ENCODE assay signal across 9 cellular contexts in genomic region chr7:7969306-7970112, GRCh38. TPM values are rescaled to one million over a fixed set of nuclear protein-coding genes. Genes with fewer than 3 reads are reported as not detected.
DNase-seq lines count a peak whose midpoint lies in the region; ATAC-seq, FAIRE-seq and TF ChIP-seq lines count a peak whose summit lies in the region.
"Had no signal": no experiment of that assay in that cellular context is flagged by ENCODE, and none has a peak within 500 bp of the region (broad histone marks: within the 10 kb centered on the region; RNA-seq: fewer than 3 reads in every experiment).

No MANE protein-coding gene starts in this region.

- TF ChIP-seq CTCF in HepG2 (CRISPR knock-in tag; IDR thresholded peaks at IDR 0.05), result 0 out of 2 replicates have a peak, but pooled peaks have one; percentile 5

- H2AFZ ChIP-seq in HepG2 (ENCODE audit: low read length), result peak overlapping the region; percentile 11

- no peaks in the 10 kb centered on the region for H3K36me3 ChIP-seq in CD8-positive, alpha-beta memory T cell (ENCODE audit: insufficient read depth, low read length)
- H3K36me3 ChIP-seq in HepG2 (replicated peaks in 1 of 2; ENCODE audit: control insufficient read depth in 1 of 2, insufficient read depth in 2 of 2, low read length in 2 of 2), result no peaks in the 10 kb centered on the region

- H3K9me3 ChIP-seq in CD8-positive, alpha-beta memory T cell (ENCODE audit: low read length), result no peaks in the 10 kb centered on the region
- no peaks in the 10 kb centered on the region for H3K9me3 ChIP-seq in HepG2 (ENCODE audit: low read length)

- H3K4me1 ChIP-seq in CD8-positive, alpha-beta memory T cell (ENCODE audit: insufficient read depth, low read length), result peaks cover 40% of the 10 kb centered on the region
- H3K4me1 ChIP-seq in HepG2 (ENCODE audit: insufficient read depth, low read length), result peaks cover 31% of the 10 kb centered on the region

- FAIRE-seq in HepG2 (lab: Jason Lieb, UNC), result no peak
- FAIRE-seq: colon had no signal

- TF ChIP-seq RAD21 in HepG2 (CRISPR knock-in tag; IDR thresholded peaks at IDR 0.05), result no peak

- in situ Hi-C loops in HepG2 (cut with HindIII; ENCODE audit: extremely low pct_ligation_motif_present, low pct_unique_long_range_greater_than_20kb), result no loop called here

- peak overlapping the region in 4 of 8 donors; percentile 61 to 79 (median 64) for H3K27ac Mint-ChIP-seq in CD8-positive, alpha-beta memory T cell

- H4K20me1 ChIP-seq in HepG2 (ENCODE audit: insufficient read depth, low read length), result no peaks in the 10 kb centered on the region

- H3K9ac ChIP-seq in HepG2 (ENCODE audit: insufficient read depth, low read depth, low read length), result peak overlapping the region; percentile 65; the same call in 1 of the 2 replicates

- H3K9me3 Mint-ChIP-seq in CD8-positive, alpha-beta memory T cell, result no peaks in the 10 kb centered on the region

- peak overlapping the region; percentile 52 to 98 (median 92) for H3K4me3 Mint-ChIP-seq in CD8-positive, alpha-beta memory T cell

- intact Hi-C loops in HepG2 (cut with micrococcal nuclease; ENCODE audit: unreplicated experiment), result loop anchor here (1.0 kb wide), 1 partner anchor 67 kb away; no protein-coding TSS in a partner anchor

- peak overlapping the region; percentile 73 for H3K27ac ChIP-seq in CD8-positive, alpha-beta memory T cell (ENCODE audit: low read depth, low read length)
- H3K27ac ChIP-seq in cingulate gyrus (ENCODE audit: low read depth, low read length) (peak overlapping the region; percentile 94), HepG2 (ENCODE audit: extremely low read length, insufficient read depth, low read length) (peak overlapping the region; percentile 56)

- no peaks in the 10 kb centered on the region for H3K79me2 ChIP-seq in HepG2 (ENCODE audit: insufficient read depth, low read length)

- POLR2A ChIA-PET in CD8-positive, alpha-beta memory T cell (lab: Charles Lee), result interaction anchor here (0.6 to 4.2 kb wide), 15 partner anchors 14 to 328 kb away, joined by 3 to 36 read pairs (median 4); partner anchors contain the start of gene UMAD1
- POLR2A ChIA-PET in HepG2 (lab: Yijun Ruan, JAX), result no interaction called here

- no peaks in the 10 kb centered on the region for H3K27me3 ChIP-seq in CD8-positive, alpha-beta memory T cell (ENCODE audit: insufficient read depth, low read length, poor library complexity, severe bottlenecking)
- H3K27me3 ChIP-seq in HepG2 (ENCODE audit: control insufficient read depth in 1 of 2, insufficient read depth in 2 of 2, low read length in 2 of 2), result peaks cover 0 to 5% of the 10 kb centered on the region in 2 experiments; a peak in 1 of 5 replicates

- H3K4me1 Mint-ChIP-seq in CD8-positive, alpha-beta memory T cell, result peaks cover 25 to 34% (median 31%) of the 10 kb centered on the region in 3 donors

- ATAC-seq in GM21381 (IDR thresholded peaks at IDR 0.05; ENCODE audit: unreplicated experiment) (peak; percentile 3), HepG2 (peak; percentile 27), GM19452 (IDR thresholded peaks at IDR 0.05; ENCODE audit: unreplicated experiment) (no peak)

- WGBS in HepG2 (ENCODE audit: low lambda C conversion rate), result under 1% methylated on average over 24 of the region's 91 CpGs

- no peak for TF ChIP-seq POLR2A in HepG2 (IDR thresholded peaks at IDR 0.05; ENCODE audit: insufficient read depth in 1 of 2, low read depth in 2 of 2, low read length in 2 of 2)

- H3K36me3 Mint-ChIP-seq in CD8-positive, alpha-beta memory T cell, result peaks cover 0 to 3% (median 2%) of the 10 kb centered on the region in 3 donors

- peak; percentile 36 to 68 (median 48) for DNase-seq in CD8-positive, alpha-beta memory T cell
- DNase-seq in NCI-H128 (lab: John Stamatoyannopoulos, UW; ENCODE audit: unreplicated experiment) (peak; percentile 46), HepG2 (ENCODE audit: low spot score) (no peak)
- peak; percentile 23 for DNase-seq in activated CD4-positive, CD25-positive, alpha-beta regulatory T cell treated with anti-CD3 and anti-CD28 coated beads, Interleukin-2, amount 50 U/mL, for 16 hours (ENCODE audit: low read depth, low spot score)
- peak; percentile 52 for DNase-seq in stimulated activated CD4-positive, alpha-beta T cell treated with anti-CD3 and anti-CD28 coated beads, Interleukin-4, amount 100 ng/mL, for 24 hours

- H3K4me2 ChIP-seq in HepG2 (ENCODE audit: low read depth, low read length), result peak overlapping the region; percentile 89

- H3K4me3 ChIP-seq in CD8-positive, alpha-beta memory T cell (ENCODE audit: low read length), result peak overlapping the region; percentile 88
- H3K4me3 ChIP-seq in HepG2 (replicated peaks in 1 of 3; ENCODE audit: insufficient read depth in 1 of 3, low read depth in 2 of 3, low read length in 3 of 3), result peak overlapping the region; percentile 69 to 86 (median 78)

- no peaks in the 10 kb centered on the region for H3K27me3 Mint-ChIP-seq in CD8-positive, alpha-beta memory T cell

- CTCF ChIA-PET in CD8-positive, alpha-beta memory T cell (lab: Charles Lee), result interaction anchor here (0.6 to 1.8 kb wide), 12 partner anchors 13 to 867 kb away, joined by 3 to 13 read pairs (median 4); partner anchors contain the start of gene UMAD1
- CTCF ChIA-PET in HepG2 (lab: Yijun Ruan, JAX; ENCODE audit: low intra/inter-chr PET ratio, low total read pairs), result no interaction called here

- no TSS peak for BruUV-seq in HepG2 (replicated peaks; lab: Mats Ljungman, UMichigan)

- TF ChIP-seq EP300 in HepG2 (IDR thresholded peaks at IDR 0.05; ENCODE audit: low read depth in 2 of 2, low read length in 2 of 2) (no peak), HepG2 (CRISPR knock-in tag; IDR thresholded peaks at IDR 0.05; ENCODE audit: borderline replicate concordance) (no peak)

TF ChIP-seq in HepG2, 621 proteins besides CTCF, POLR2A, EP300 and RAD21 (continues in another document):
- no peak for TF ChIP-seq ZNF768 (CRISPR knock-in tag; IDR thresholded peaks at IDR 0.05)
- TF ChIP-seq ZNF264 (CRISPR knock-in tag; IDR thresholded peaks at IDR 0.05), result 0 out of 2 replicates have a peak, but pooled peaks have one; percentile 22
- no peak for TF ChIP-seq ZNF589 (CRISPR knock-in tag; conservative IDR thresholded peaks at IDR 0.05)
- 0 out of 2 replicates have a peak, but pooled peaks have one; percentile 17 for TF ChIP-seq ARID5B (CRISPR knock-in tag; IDR thresholded peaks at IDR 0.05)

RNA-seq across cellular contexts. Expression of gene GLCCI1, which starts 0.9 kb away (rescaled TPM):
- 10 to 100 TPM in 1 of 2 experiments, 1 to 10 TPM in 1; 9.5 to 12.9 TPM for total RNA-seq in CD8-positive, alpha-beta memory T cell
- polyA plus RNA-seq in CD8-positive, alpha-beta memory T cell, result 29.1 TPM
- total RNA-seq in HepG2 (2016; rRNA removed; fragmentation: Illumina TruSeq; extraction: Trizol), result 1.6 and 1.7 TPM in 2 replicates
- total RNA-seq in HepG2 (2016; cell fraction: cytosol; rRNA removed; fragmentation: Illumina TruSeq; extraction: Trizol; ENCODE audit: low read depth), result 2.2 and 2.6 TPM in 2 replicates
- 1.4 and 1.5 TPM in 2 replicates for total RNA-seq in HepG2 (2016; cell fraction: insoluble cytoplasmic fraction; rRNA removed; fragmentation: Illumina TruSeq; extraction: Trizol)
- 1.0 and 1.1 TPM in 2 replicates for total RNA-seq in HepG2 (2016; cell fraction: membrane; rRNA removed; fragmentation: Illumina TruSeq; extraction: Trizol)
- total RNA-seq in HepG2 (2016; cell fraction: nucleus; rRNA removed; fragmentation: Illumina TruSeq; extraction: Trizol), result 2.8 and 5.0 TPM in 2 replicates
- polyA plus RNA-seq in HepG2 (2011; rRNA removed), result 1.3 and 2.2 TPM in 2 replicates
- polyA plus RNA-seq in HepG2 (2011; cell fraction: cytosol; rRNA removed), result 0.87 and 2.0 TPM in 2 replicates
- 1.8 and 2.8 TPM in 2 replicates for polyA plus RNA-seq in HepG2 (2011; cell fraction: nucleus; rRNA removed)
- 2.4 and 3.0 TPM in 2 replicates for polyA plus RNA-seq in HepG2 (2012)
- 0.10 and 0.17 TPM in 2 replicates for polyA plus RNA-seq in HepG2 (2016; cell fraction: cytosol; fragmentation: Illumina TruSeq; extraction: Trizol; ENCODE audit: low read depth)
- 1.5 and 2.1 TPM in 2 replicates for polyA plus RNA-seq in HepG2 (2016; cell fraction: insoluble cytoplasmic fraction; fragmentation: Illumina TruSeq; extraction: Trizol; ENCODE audit: low read depth)
- 0.37 and 0.43 TPM in 2 replicates for polyA plus RNA-seq in HepG2 (2016; cell fraction: membrane; fragmentation: Illumina TruSeq; extraction: Trizol; ENCODE audit: low read depth)
- 2.3 and 4.0 TPM in 2 replicates for polyA plus RNA-seq in HepG2 (2016; cell fraction: nucleus; fragmentation: Illumina TruSeq; extraction: Trizol; ENCODE audit: insufficient read depth, low read depth)
- 4.7 and 114 TPM in 2 replicates for polyA minus RNA-seq in HepG2 (2011; rRNA and poly(A)+ RNA removed; ENCODE audit: low replicate concordance)
- polyA minus RNA-seq in HepG2 (2011; cell fraction: cytosol; rRNA and poly(A)+ RNA removed), result 3.2 and 3.4 TPM in 2 replicates
- 14.8 and 17.7 TPM in 2 replicates for polyA minus RNA-seq in HepG2 (2011; cell fraction: nucleus; rRNA and poly(A)+ RNA removed)
